In the genomic region with DNA sequence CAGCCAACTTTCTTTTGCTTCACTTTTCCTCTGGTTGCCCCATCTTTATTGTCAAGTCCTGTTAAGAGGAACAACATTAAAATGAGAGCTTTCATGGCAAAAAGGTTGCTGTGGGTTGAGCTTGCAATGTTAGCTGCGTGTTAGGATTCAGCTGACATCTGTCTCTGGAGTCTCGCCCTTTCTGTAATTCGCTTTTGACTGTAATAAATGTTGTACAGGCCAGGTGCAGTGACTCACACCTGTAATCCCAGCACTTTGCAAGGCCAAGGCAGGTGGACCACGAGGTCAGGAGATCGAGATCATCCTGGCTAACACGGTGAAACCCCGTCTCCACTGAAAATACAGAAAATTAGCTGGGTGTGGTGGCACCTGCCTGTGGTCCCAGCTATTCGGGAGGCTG, we compare ENCODE assay signal across 19 cellular contexts. TPM values are rescaled to one million over a fixed set of nuclear protein-coding genes. Genes with fewer than 3 reads are reported as not detected.
A peak's percentile ranks its signal among the peaks of the same experiment; 100 is the strongest.
DNase-seq lines count a peak whose midpoint lies in the region; ATAC-seq and TF ChIP-seq lines count a peak whose summit lies in the region.
"Had no signal": no experiment of that assay in that cellular context is flagged by ENCODE, and none has a peak within 500 bp of the region (broad histone marks: within the 10 kb centered on the region; RNA-seq: fewer than 3 reads in every experiment).

No MANE protein-coding gene starts in this region.

- H3K27me3 ChIP-seq in MM.1S (replicated peaks; ENCODE audit: insufficient read depth, low read length) = no peaks in the 10 kb centered on the region
- H3K27me3 ChIP-seq in body of pancreas = no peaks in the 10 kb centered on the region
- H3K27me3 ChIP-seq: BE2C, BLaER1 had no signal

- intact Hi-C loops in mucosa of descending colon (cut with DNase I, micrococcal nuclease) = no loop called here
- intact Hi-C loops in body of pancreas (cut with DNase I) = no loop called here

- TF ChIP-seq POLR2A in body of pancreas (IDR thresholded peaks at IDR 0.05) = no peak

- H4K20me1 ChIP-seq in MM.1S (ENCODE audit: insufficient read depth, low read length) = no peaks in the 10 kb centered on the region
- H4K20me1 ChIP-seq: BLaER1 had no signal

- H3K27ac ChIP-seq in MM.1S (ENCODE audit: low read length) = no peak overlapping the region
- no peak overlapping the region for H3K27ac ChIP-seq in body of pancreas
- H3K27ac ChIP-seq: BLaER1 had no signal

- ATAC-seq in mucosa of descending colon = peak; percentile 78
- no peak for ATAC-seq in GM19452 (IDR thresholded peaks at IDR 0.05; ENCODE audit: unreplicated experiment)
- ATAC-seq in body of pancreas = no peak

- no peaks in the 10 kb centered on the region for H3K9me2 ChIP-seq in MM.1S (replicated peaks; ENCODE audit: insufficient read depth, low read length)

- H3K36me3 ChIP-seq in MM.1S (replicated peaks; ENCODE audit: insufficient read depth, low read length) (no peaks in the 10 kb centered on the region), mucosa of descending colon (ENCODE audit: low read depth) (no peaks in the 10 kb centered on the region), body of pancreas (replicated peaks in 1 of 2; ENCODE audit: insufficient read depth in 1 of 2, low read depth in 2 of 2) (no peaks in the 10 kb centered on the region)
- H3K36me3 ChIP-seq: BE2C, BLaER1 had no signal

- no peaks in the 10 kb centered on the region for H3F3A ChIP-seq in MM.1S (ENCODE audit: insufficient read depth, low read length)

- no peaks in the 10 kb centered on the region for H3K4me1 ChIP-seq in MM.1S (ENCODE audit: low read length)
- no peaks in the 10 kb centered on the region for H3K4me1 ChIP-seq in mucosa of descending colon (ENCODE audit: low read depth)
- H3K4me1 ChIP-seq in body of pancreas = peaks cover 31% of the 10 kb centered on the region
- H3K4me1 ChIP-seq: BE2C had no signal

- DNase-seq in MM.1S (peak; percentile 2), islet precursor cell (peak; percentile 2), mucosa of descending colon (no peak), NCI-H748 (lab: John Stamatoyannopoulos, UW; ENCODE audit: unreplicated experiment) (no peak), body of pancreas (no peak)
- DNase-seq: 8988T; ACHN; BE2C; C1 segment of cervical spinal cord; CD4-positive, alpha-beta memory T cell; CD4-positive, CD25-positive, alpha-beta regulatory T cell; CD8-positive, alpha-beta memory T cell; COR-L47; DMS153; DMS79 treated with DMSO at 0.1 percent for 48 hours; GF-D8 had no signal

- H3K79me2 ChIP-seq in MM.1S (ENCODE audit: low read length) = no peaks in the 10 kb centered on the region

- H3K9me3 ChIP-seq in MM.1S (replicated peaks; ENCODE audit: insufficient read depth, low read length) = no peaks in the 10 kb centered on the region
- no peaks in the 10 kb centered on the region for H3K9me3 ChIP-seq in mucosa of descending colon
- H3K9me3 ChIP-seq in body of pancreas = no peaks in the 10 kb centered on the region
- H3K9me3 ChIP-seq: BE2C had no signal

- H3K9ac ChIP-seq in MM.1S (ENCODE audit: low read length) = no peak overlapping the region
- H3K9ac ChIP-seq: BLaER1 had no signal

- H3K4me2 ChIP-seq in MM.1S (ENCODE audit: low read depth, low read length) = no peak overlapping the region
- H3K4me2 ChIP-seq: BLaER1 had no signal

- H3K4me3 ChIP-seq in MM.1S (ENCODE audit: low read length) (no peak overlapping the region), mucosa of descending colon (no peak overlapping the region), body of pancreas (no peak overlapping the region)
- H3K4me3 ChIP-seq: BLaER1 had no signal

- TF ChIP-seq CTCF in MM.1S (IDR thresholded peaks at IDR 0.05; ENCODE audit: low read length) = no peak
- TF ChIP-seq CTCF in mucosa of descending colon (IDR thresholded peaks at IDR 0.05) = no peak
- no peak for TF ChIP-seq CTCF in body of pancreas (IDR thresholded peaks at IDR 0.05)

- no peak overlapping the region for H2AFZ ChIP-seq in MM.1S (ENCODE audit: low read length)

- WGBS in body of pancreas, 2 donors = 84 to 85% methylated on average over 8 of the region's 8 CpGs

RNA-seq across cellular contexts. Expression of a gene that starts 24.1 kb away (rescaled TPM):
- total RNA-seq in mucosa of descending colon (10 to 100 TPM in 2 of 3 donors, 1 to 10 TPM in 1; 9.7 to 24.9 (median 24.0) TPM), body of pancreas (10 to 100 TPM; 14.3 to 39.6 TPM)
- total RNA-seq: A673; CD4-positive, alpha-beta memory T cell; CD8-positive, alpha-beta memory T cell had no signal

RNA-seq across cellular contexts. Expression of a gene that starts 36.9 kb away (rescaled TPM):
- total RNA-seq in mucosa of descending colon = 10 to 100 TPM; 13.9 to 20.9 (median 15.9) TPM
- total RNA-seq in body of pancreas = 10 to 100 TPM; 23.1 to 28.0 TPM

Comparison
In these comparisons a context has a peak if more than half of its experiments do, and no peak if none do; other contexts are left out.
1. DNase-seq: peak in MM.1S (single experiment) and islet precursor cell (single experiment); none in mucosa of descending colon (0 of 3), NCI-H748 (single experiment) and body of pancreas (0 of 4).